In the genomic region with DNA sequence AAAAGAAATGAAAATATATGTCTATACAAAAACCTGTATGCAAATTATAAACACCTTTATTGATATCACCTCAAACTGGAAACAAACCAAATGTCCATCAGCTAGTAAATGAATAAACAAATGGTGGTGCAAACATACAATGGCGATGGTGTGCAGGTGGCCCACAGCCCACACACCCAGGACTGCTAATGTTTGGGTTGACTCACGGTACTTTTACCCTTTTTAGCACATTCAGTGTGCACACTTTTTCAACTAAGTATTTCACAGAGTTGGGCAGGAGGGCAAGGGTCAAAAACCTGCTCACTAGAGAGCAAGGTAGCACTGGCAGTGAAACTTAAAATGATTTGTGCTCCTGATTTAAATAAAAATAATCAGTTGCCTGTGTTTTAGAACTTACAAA, we compare ENCODE assay signal across 1 cellular context.
TF ChIP-seq lines count a peak whose summit lies in the region.

No MANE protein-coding gene starts in this region.

TF ChIP-seq in HepG2, 621 proteins besides CTCF, POLR2A, EP300 and RAD21 (continued from another document):
- TF ChIP-seq ZNF639 (CRISPR knock-in tag; conservative IDR thresholded peaks at IDR 0.05) (no peak), EED (CRISPR knock-in tag; IDR thresholded peaks at IDR 0.05) (no peak), CREB1 (IDR thresholded peaks at IDR 0.05) (no peak), CREB1 (CRISPR knock-in tag; IDR thresholded peaks at IDR 0.05) (0 out of 2 replicates have a peak, but pooled peaks have one; percentile 17), ZNF326 (CRISPR knock-in tag; IDR thresholded peaks at IDR 0.05; ENCODE audit: borderline replicate concordance) (no peak), KAT8 (CRISPR knock-in tag; IDR thresholded peaks at IDR 0.05) (no peak), ZBTB38 (CRISPR knock-in tag; IDR thresholded peaks at IDR 0.05) (no peak), JARID2 (CRISPR knock-in tag; IDR thresholded peaks at IDR 0.05; ENCODE audit: insufficient replicate concordance) (no peak), FOSL2 (CRISPR knock-in tag; IDR thresholded peaks at IDR 0.05) (peak; percentile 54), ZBTB43 (CRISPR knock-in tag; conservative IDR thresholded peaks at IDR 0.05) (0 out of 2 replicates have a peak, but pooled peaks have one; percentile 82), ZNF878 (CRISPR knock-in tag; IDR thresholded peaks at IDR 0.05) (no peak), ZNF691 (CRISPR knock-in tag; IDR thresholded peaks at IDR 0.05; ENCODE audit: borderline replicate concordance, low read depth) (no peak), BCL6 (CRISPR knock-in tag; IDR thresholded peaks at IDR 0.05) (no peak), NR2F1 (CRISPR knock-in tag; IDR thresholded peaks at IDR 0.05) (0 out of 4 replicates have a peak, but pooled peaks of 1 of the 2 experiments have one; percentile 10), ZNF619 (CRISPR knock-in tag; IDR thresholded peaks at IDR 0.05) (no peak), JDP2 (CRISPR knock-in tag; IDR thresholded peaks at IDR 0.05; ENCODE audit: borderline replicate concordance) (no peak), MIER3 (CRISPR knock-in tag; IDR thresholded peaks at IDR 0.05; ENCODE audit: borderline replicate concordance) (no peak), ZNF549 (CRISPR knock-in tag; IDR thresholded peaks at IDR 0.05) (no peak), SIN3B (IDR thresholded peaks at IDR 0.05; ENCODE audit: low read length) (no peak), KAT2B (IDR thresholded peaks at IDR 0.05; ENCODE audit: borderline replicate concordance, low read depth, low read length) (no peak), SP4 (CRISPR knock-in tag; IDR thresholded peaks at IDR 0.05) (no peak), POGZ (CRISPR knock-in tag; IDR thresholded peaks at IDR 0.05) (no peak), TEAD3 (CRISPR knock-in tag; optimal IDR thresholded peaks at IDR 0.05; ENCODE audit: borderline replicate concordance) (no peak), AHDC1 (CRISPR knock-in tag; IDR thresholded peaks at IDR 0.05; ENCODE audit: borderline replicate concordance) (peak; percentile 26; the same call in 1 of the 2 replicates), DMAP1 (CRISPR knock-in tag; IDR thresholded peaks at IDR 0.05) (no peak), SRSF9 (IDR thresholded peaks at IDR 0.05; ENCODE audit: borderline replicate concordance, insufficient read depth, low read depth, low read length, poor library complexity, severe bottlenecking) (no peak)
- TF ChIP-seq, protein P1, sequence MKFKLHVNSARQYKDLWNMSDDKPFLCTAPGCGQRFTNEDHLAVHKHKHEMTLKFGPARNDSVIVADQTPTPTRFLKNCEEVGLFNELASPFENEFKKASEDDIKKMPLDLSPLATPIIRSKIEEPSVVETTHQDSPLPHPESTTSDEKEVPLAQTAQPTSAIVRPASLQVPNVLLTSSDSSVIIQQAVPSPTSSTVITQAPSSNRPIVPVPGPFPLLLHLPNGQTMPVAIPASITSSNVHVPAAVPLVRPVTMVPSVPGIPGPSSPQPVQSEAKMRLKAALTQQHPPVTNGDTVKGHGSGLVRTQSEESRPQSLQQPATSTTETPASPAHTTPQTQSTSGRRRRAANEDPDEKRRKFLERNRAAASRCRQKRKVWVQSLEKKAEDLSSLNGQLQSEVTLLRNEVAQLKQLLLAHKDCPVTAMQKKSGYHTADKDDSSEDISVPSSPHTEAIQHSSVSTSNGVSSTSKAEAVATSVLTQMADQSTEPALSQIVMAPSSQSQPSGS (CRISPR knock-in tag; IDR thresholded peaks at IDR 0.05) = no peak
- TF ChIP-seq, protein P2, sequence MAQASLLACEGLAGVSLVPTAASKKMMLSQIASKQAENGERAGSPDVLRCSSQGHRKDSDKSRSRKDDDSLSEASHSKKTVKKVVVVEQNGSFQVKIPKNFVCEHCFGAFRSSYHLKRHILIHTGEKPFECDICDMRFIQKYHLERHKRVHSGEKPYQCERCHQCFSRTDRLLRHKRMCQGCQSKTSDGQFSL (CRISPR knock-in tag; IDR thresholded peaks at IDR 0.05) = no peak
- TF ChIP-seq, protein P3, sequence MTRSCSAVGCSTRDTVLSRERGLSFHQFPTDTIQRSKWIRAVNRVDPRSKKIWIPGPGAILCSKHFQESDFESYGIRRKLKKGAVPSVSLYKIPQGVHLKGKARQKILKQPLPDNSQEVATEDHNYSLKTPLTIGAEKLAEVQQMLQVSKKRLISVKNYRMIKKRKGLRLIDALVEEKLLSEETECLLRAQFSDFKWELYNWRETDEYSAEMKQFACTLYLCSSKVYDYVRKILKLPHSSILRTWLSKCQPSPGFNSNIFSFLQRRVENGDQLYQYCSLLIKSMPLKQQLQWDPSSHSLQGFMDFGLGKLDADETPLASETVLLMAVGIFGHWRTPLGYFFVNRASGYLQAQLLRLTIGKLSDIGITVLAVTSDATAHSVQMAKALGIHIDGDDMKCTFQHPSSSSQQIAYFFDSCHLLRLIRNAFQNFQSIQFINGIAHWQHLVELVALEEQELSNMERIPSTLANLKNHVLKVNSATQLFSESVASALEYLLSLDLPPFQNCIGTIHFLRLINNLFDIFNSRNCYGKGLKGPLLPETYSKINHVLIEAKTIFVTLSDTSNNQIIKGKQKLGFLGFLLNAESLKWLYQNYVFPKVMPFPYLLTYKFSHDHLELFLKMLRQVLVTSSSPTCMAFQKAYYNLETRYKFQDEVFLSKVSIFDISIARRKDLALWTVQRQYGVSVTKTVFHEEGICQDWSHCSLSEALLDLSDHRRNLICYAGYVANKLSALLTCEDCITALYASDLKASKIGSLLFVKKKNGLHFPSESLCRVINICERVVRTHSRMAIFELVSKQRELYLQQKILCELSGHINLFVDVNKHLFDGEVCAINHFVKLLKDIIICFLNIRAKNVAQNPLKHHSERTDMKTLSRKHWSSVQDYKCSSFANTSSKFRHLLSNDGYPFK (CRISPR knock-in tag; IDR thresholded peaks at IDR 0.05; ENCODE audit: borderline replicate concordance) = no peak
